29 cellular contexts compared by ENCODE assay signal in genomic region chr4:186158966-186159365, GRCh38. TPM values are rescaled to one million over a fixed set of nuclear protein-coding genes. Genes with fewer than 3 reads are reported as not detected.
"Had no signal": no experiment of that assay in that cellular context is flagged by ENCODE, and none has a peak within 500 bp of the region (broad histone marks: within the 10 kb centered on the region; RNA-seq: fewer than 3 reads in every experiment).

No MANE protein-coding gene starts in this region.

- H3K4me1 ChIP-seq: adrenal gland, breast epithelium had no signal

- H3K9me3 ChIP-seq: adrenal gland, breast epithelium had no signal

- H3K27ac ChIP-seq: adrenal gland, breast epithelium, cardiac muscle cell, coronary artery, dorsolateral prefrontal cortex had no signal

- H3K4me3 ChIP-seq: adrenal gland, breast epithelium, cardiac muscle cell, coronary artery had no signal

- ATAC-seq: activated CD4-positive, alpha-beta T cell treated with anti-CD3 and anti-CD28 coated beads for 36 hours; activated CD8-positive, alpha-beta memory T cell treated with anti-CD3 and anti-CD28 coated beads, Interleukin-2, amount 10 ng/mL, durations not matched to agents 7 days and 5 days; activated naive CD8-positive, alpha-beta T cell treated with anti-CD3 and anti-CD28 coated beads, Interleukin-2, amount 50 U/mL, for 24 hours had no signal

- H3K36me3 ChIP-seq: adrenal gland, breast epithelium, cardiac muscle cell had no signal

- H3K27me3 ChIP-seq: adrenal gland, breast epithelium, cardiac muscle cell, dorsolateral prefrontal cortex had no signal

- FAIRE-seq: frontal cortex had no signal

- DNase-seq: activated CD4-positive, alpha-beta memory T cell treated with anti-CD3 and anti-CD28 coated beads for 36 hours; activated CD4-positive, alpha-beta T cell treated with anti-CD3 and anti-CD28 coated beads for 36 hours; activated CD4-positive, alpha-beta T cell treated with anti-CD3 and anti-CD28 coated beads, Interleukin-2, amount 10 ng/mL, durations not matched to agents 24 days and 14 days; activated CD4-positive, CD25-positive, alpha-beta regulatory T cell; activated CD4-positive, CD25-positive, alpha-beta regulatory T cell treated with anti-CD3 and anti-CD28 coated beads, Interleukin-2, amount 50 U/mL, for 72 hours; activated CD8-positive, alpha-beta memory T cell treated with anti-CD3 and anti-CD28 coated beads, Interleukin-2, amount 10 ng/mL, durations not matched to agents 7 days and 5 days; activated CD8-positive, alpha-beta memory T cell treated with anti-CD3 and anti-CD28 coated beads, Interleukin-2, amount 50 U/mL, for 4 hours; activated CD8-positive, alpha-beta T cell treated with anti-CD3 and anti-CD28 coated beads, Interleukin-2, amount 10 ng/mL, durations not matched to agents 7 days and 5 days; activated effector memory CD4-positive, alpha-beta T cell treated with anti-CD3 and anti-CD28 coated beads, Interleukin-2, amount 50 U/mL, for 16 hours; activated naive CD4-positive, alpha-beta T cell treated with anti-CD3 and anti-CD28 coated beads for 36 hours; activated naive CD8-positive, alpha-beta T cell treated with anti-CD3 and anti-CD28 coated beads for 36 hours; activated naive CD8-positive, alpha-beta T cell treated with anti-CD3 and anti-CD28 coated beads, Interleukin-2, amount 50 U/mL, for 24 hours; activated T-cell treated with anti-CD3 and anti-CD28 coated beads, Interleukin-2, amount 50 U/mL, for 1 hour; activated T-cell treated with anti-CD3 and anti-CD28 coated beads, Interleukin-2, amount 50 U/mL, for 48 hours; adrenal gland; amygdala; aorta; central memory CD4-positive, alpha-beta T cell; cerebellar nuclear complex; dorsolateral prefrontal cortex; effector memory CD4-positive, alpha-beta T cell; endodermal cell; foreskin fibroblast; head of caudate nucleus had no signal

RNA-seq across cellular contexts. Expression of gene FAM149A, which starts 54.5 kb away (rescaled TPM):
- total RNA-seq: activated T-helper 1 cell treated with anti-CD3 and anti-CD28 coated beads, Interleukin-12 subunit alpha, Interleukin-12 subunit beta, Interleukin-2, Interleukin-4 antibody, amounts not matched to agents 30 ng/mL and 10 ng/mL and 1 ng/mL, durations not matched to agents 14 hours and 24 hours and 36 hours had no signal
